In genomic region chr5:98775246-98775961, GRCh38 we compare ENCODE assay signal across 9 cellular contexts. TPM values are rescaled to one million over a fixed set of nuclear protein-coding genes. Genes with fewer than 3 reads are reported as not detected.
DNase-seq lines count a peak whose midpoint lies in the region; ATAC-seq and TF ChIP-seq lines count a peak whose summit lies in the region.
"Had no signal": no experiment of that assay in that cellular context is flagged by ENCODE, and none has a peak within 500 bp of the region (broad histone marks: within the 10 kb centered on the region; RNA-seq: fewer than 3 reads in every experiment).

No MANE protein-coding gene starts in this region.

- peaks cover 58% of the 10 kb centered on the region for H3K27me3 Mint-ChIP-seq in activated CD8-positive, alpha-beta memory T cell treated with anti-CD3 and anti-CD28 coated beads, Interleukin-2, amount 10 ng/mL, durations not matched to agents 7 days and 5 days

- no peaks in the 10 kb centered on the region for H3K9me3 ChIP-seq in adipocyte (ENCODE audit: control insufficient read depth, low read length)
- no peaks in the 10 kb centered on the region for H3K9me3 ChIP-seq in suprapubic skin

- H3K4me3 ChIP-seq in adipocyte (ENCODE audit: low read length) (peak overlapping the region; percentile 90), suprapubic skin (peak overlapping the region; percentile 98)

- peaks cover 18% of the 10 kb centered on the region for H3K36me3 ChIP-seq in adipocyte (ENCODE audit: control insufficient read depth, insufficient read depth, low read length, severe bottlenecking)
- peaks cover 5% of the 10 kb centered on the region for H3K36me3 ChIP-seq in suprapubic skin

- H3K9ac ChIP-seq in adipocyte (ENCODE audit: low read length), result peak overlapping the region; percentile 96

- H3K36me3 Mint-ChIP-seq in activated CD8-positive, alpha-beta memory T cell treated with anti-CD3 and anti-CD28 coated beads, Interleukin-2, amount 10 ng/mL, durations not matched to agents 7 days and 5 days, result no peaks in the 10 kb centered on the region

- no peak for TF ChIP-seq CTCF in suprapubic skin (IDR thresholded peaks at IDR 0.05)

- no peak for TF ChIP-seq POLR2A in suprapubic skin (IDR thresholded peaks at IDR 0.05)

- H3K27me3 ChIP-seq in adipocyte (replicated peaks; ENCODE audit: control insufficient read depth, insufficient read depth, low read length) (no peaks in the 10 kb centered on the region), suprapubic skin (no peaks in the 10 kb centered on the region)

- H3K9me3 Mint-ChIP-seq in activated CD8-positive, alpha-beta memory T cell treated with anti-CD3 and anti-CD28 coated beads, Interleukin-2, amount 10 ng/mL, durations not matched to agents 7 days and 5 days (ENCODE audit: low read depth), result no peaks in the 10 kb centered on the region

- CTCF ChIA-PET in activated CD8-positive, alpha-beta memory T cell treated with anti-CD3 and anti-CD28 coated beads, Interleukin-2, amount 10 ng/mL, durations not matched to agents 7 days and 5 days (lab: Charles Lee), result interaction anchor here (1.2 to 1.7 kb wide), 2 partner anchors 13 to 20 kb away, joined by 3 read pairs; no protein-coding TSS in a partner anchor

- no peak overlapping the region for H3K27ac Mint-ChIP-seq in activated CD8-positive, alpha-beta memory T cell treated with anti-CD3 and anti-CD28 coated beads, Interleukin-2, amount 10 ng/mL, durations not matched to agents 7 days and 5 days

- peak overlapping the region; percentile 98 for H3K27ac ChIP-seq in suprapubic skin

- DNase-seq in activated CD8-positive, alpha-beta memory T cell treated with anti-CD3 and anti-CD28 coated beads, Interleukin-2, amount 10 ng/mL, durations not matched to agents 7 days and 5 days, result no peak
- DNase-seq in activated CD8-positive, alpha-beta memory T cell treated with anti-CD3 and anti-CD28 coated beads, Interleukin-2, amount 50 U/mL, for 48 hours, result no peak
- DNase-seq in adipocyte (ENCODE audit: low read depth), result no peak
- DNase-seq in left kidney (ENCODE audit: low read depth, low spot score), result peak; percentile 36
- no peak for DNase-seq in suprapubic skin (ENCODE audit: low spot score in 2 of 2)
- DNase-seq in NCI-H128 (lab: John Stamatoyannopoulos, UW; ENCODE audit: unreplicated experiment), result no peak
- no peak for DNase-seq in GM19238 (ENCODE audit: insufficient read length, low spot score)
- DNase-seq: DMS79 had no signal

- WGBS in suprapubic skin, result 42% methylated on average over 12 of the region's 12 CpGs

- TF ChIP-seq EP300 in suprapubic skin (IDR thresholded peaks at IDR 0.05), result no peak

- no peak for ATAC-seq in activated CD8-positive, alpha-beta memory T cell treated with anti-CD3 and anti-CD28 coated beads, Interleukin-2, amount 10 ng/mL, durations not matched to agents 7 days and 5 days
- ATAC-seq in GM19324 (IDR thresholded peaks at IDR 0.05; ENCODE audit: low FRiP score, unreplicated experiment), result no peak

- H3K4me3 Mint-ChIP-seq in activated CD8-positive, alpha-beta memory T cell treated with anti-CD3 and anti-CD28 coated beads, Interleukin-2, amount 10 ng/mL, durations not matched to agents 7 days and 5 days, result peak overlapping the region; percentile 87

- H3K4me1 Mint-ChIP-seq in activated CD8-positive, alpha-beta memory T cell treated with anti-CD3 and anti-CD28 coated beads, Interleukin-2, amount 10 ng/mL, durations not matched to agents 7 days and 5 days, result peaks cover 34% of the 10 kb centered on the region

- peaks cover 54% of the 10 kb centered on the region for H3K4me1 ChIP-seq in adipocyte (ENCODE audit: control insufficient read depth, insufficient read depth, low read length)
- peaks cover 65% of the 10 kb centered on the region for H3K4me1 ChIP-seq in suprapubic skin

RNA-seq across cellular contexts. Expression of gene RGMB, which starts 1.9 kb away (rescaled TPM):
- 1 to 10 TPM; 1.1 to 1.3 TPM for total RNA-seq in activated CD8-positive, alpha-beta memory T cell treated with anti-CD3 and anti-CD28 coated beads, Interleukin-2, amount 10 ng/mL, durations not matched to agents 7 days and 5 days
- 10 to 100 TPM; 47.7 to 73.2 (median 70.8) TPM for total RNA-seq in suprapubic skin

Comparison
In these comparisons a context has a peak if more than half of its experiments do, and no peak if none do; other contexts are left out.
1. RNA of gene RGMB, which starts 1.9 kb away (total RNA-seq): 47.7 to 73.2 TPM in suprapubic skin; 1.1 to 1.3 TPM in activated CD8-positive, alpha-beta memory T cell treated with anti-CD3 and anti-CD28 coated beads, Interleukin-2, amount 10 ng/mL, durations not matched to agents 7 days and 5 days; every median in the first group is over 10 times any median in the second.